Comparison of ENCODE assay signal across 1 cellular context in the genomic region with DNA sequence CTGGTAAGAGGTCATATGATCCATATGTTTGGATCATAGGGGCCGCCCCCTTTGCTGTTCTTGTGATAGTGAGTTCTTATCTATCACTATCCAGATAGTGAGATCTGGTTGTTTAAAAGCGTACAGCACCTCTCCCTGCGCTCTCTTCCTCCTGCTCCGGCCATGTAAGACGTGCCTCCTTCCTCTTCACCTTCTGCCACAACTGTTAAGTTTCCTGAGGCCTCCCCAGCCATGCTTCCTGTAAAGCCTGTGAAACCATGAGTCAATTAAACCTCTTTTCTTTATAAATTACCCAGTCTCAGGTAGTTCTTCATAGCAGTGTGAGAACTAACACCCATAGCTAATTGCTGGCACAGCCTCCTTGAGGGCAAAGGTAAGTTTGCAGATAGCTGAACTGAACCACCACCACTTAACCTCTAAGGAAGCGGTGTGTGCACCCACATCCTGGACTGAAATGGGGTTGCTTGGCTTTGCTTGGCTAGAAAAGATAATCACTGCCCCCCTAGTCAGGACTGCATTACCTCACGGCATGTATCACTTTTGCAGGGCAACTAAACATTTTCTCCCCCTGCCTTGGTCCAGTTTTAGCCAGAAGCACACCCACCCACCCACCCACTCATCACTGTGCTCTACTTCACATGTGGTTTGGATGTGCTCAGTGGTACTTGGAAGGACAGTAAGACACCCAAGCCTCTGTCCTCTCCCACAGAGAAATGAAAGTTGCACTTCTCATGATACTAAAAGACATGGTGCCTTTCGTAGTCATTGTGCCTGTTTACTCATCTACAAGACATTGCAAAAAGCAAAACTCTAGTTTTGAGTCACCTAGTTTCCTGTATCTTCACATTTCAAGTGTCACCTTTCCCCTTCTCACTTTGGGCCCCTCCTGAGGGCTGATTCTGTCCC.
TF ChIP-seq lines count a peak whose summit lies in the region.

No MANE protein-coding gene starts in this region.

TF ChIP-seq in HepG2, 621 proteins besides CTCF, POLR2A, EP300 and RAD21:
- TF ChIP-seq, protein P1, sequence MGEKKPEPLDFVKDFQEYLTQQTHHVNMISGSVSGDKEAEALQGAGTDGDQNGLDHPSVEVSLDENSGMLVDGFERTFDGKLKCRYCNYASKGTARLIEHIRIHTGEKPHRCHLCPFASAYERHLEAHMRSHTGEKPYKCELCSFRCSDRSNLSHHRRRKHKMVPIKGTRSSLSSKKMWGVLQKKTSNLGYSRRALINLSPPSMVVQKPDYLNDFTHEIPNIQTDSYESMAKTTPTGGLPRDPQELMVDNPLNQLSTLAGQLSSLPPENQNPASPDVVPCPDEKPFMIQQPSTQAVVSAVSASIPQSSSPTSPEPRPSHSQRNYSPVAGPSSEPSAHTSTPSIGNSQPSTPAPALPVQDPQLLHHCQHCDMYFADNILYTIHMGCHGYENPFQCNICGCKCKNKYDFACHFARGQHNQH (CRISPR knock-in tag; IDR thresholded peaks at IDR 0.05): no peak
- TF ChIP-seq, protein P2, sequence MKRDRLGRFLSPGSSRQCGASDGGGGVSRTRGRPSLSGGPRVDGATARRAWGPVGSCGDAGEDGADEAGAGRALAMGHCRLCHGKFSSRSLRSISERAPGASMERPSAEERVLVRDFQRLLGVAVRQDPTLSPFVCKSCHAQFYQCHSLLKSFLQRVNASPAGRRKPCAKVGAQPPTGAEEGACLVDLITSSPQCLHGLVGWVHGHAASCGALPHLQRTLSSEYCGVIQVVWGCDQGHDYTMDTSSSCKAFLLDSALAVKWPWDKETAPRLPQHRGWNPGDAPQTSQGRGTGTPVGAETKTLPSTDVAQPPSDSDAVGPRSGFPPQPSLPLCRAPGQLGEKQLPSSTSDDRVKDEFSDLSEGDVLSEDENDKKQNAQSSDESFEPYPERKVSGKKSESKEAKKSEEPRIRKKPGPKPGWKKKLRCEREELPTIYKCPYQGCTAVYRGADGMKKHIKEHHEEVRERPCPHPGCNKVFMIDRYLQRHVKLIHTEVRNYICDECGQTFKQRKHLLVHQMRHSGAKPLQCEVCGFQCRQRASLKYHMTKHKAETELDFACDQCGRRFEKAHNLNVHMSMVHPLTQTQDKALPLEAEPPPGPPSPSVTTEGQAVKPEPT (CRISPR knock-in tag; IDR thresholded peaks at IDR 0.05; ENCODE audit: low read depth): no peak
- TF ChIP-seq, protein P3, sequence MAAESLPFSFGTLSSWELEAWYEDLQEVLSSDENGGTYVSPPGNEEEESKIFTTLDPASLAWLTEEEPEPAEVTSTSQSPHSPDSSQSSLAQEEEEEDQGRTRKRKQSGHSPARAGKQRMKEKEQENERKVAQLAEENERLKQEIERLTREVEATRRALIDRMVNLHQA (CRISPR knock-in tag; IDR thresholded peaks at IDR 0.05): no peak
- TF ChIP-seq, protein P4, sequence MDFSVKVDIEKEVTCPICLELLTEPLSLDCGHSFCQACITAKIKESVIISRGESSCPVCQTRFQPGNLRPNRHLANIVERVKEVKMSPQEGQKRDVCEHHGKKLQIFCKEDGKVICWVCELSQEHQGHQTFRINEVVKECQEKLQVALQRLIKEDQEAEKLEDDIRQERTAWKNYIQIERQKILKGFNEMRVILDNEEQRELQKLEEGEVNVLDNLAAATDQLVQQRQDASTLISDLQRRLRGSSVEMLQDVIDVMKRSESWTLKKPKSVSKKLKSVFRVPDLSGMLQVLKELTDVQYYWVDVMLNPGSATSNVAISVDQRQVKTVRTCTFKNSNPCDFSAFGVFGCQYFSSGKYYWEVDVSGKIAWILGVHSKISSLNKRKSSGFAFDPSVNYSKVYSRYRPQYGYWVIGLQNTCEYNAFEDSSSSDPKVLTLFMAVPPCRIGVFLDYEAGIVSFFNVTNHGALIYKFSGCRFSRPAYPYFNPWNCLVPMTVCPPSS (IDR thresholded peaks at IDR 0.05): no peak
- no peak for TF ChIP-seq RELA (CRISPR knock-in tag; IDR thresholded peaks at IDR 0.05)
- no peak for TF ChIP-seq ZNF431 (CRISPR knock-in tag; IDR thresholded peaks at IDR 0.05; ENCODE audit: borderline replicate concordance, low read depth)
- no peak for TF ChIP-seq ZNF780A (CRISPR knock-in tag; IDR thresholded peaks at IDR 0.05)
- TF ChIP-seq NR2C2 (CRISPR knock-in tag; IDR thresholded peaks at IDR 0.05; ENCODE audit: borderline replicate concordance): no peak
- TF ChIP-seq TAF15 (IDR thresholded peaks at IDR 0.05; ENCODE audit: low read depth, low read length, poor library complexity, severe bottlenecking): no peak
- no peak for TF ChIP-seq ETV5 (CRISPR knock-in tag; IDR thresholded peaks at IDR 0.05; ENCODE audit: borderline replicate concordance)
- no peak for TF ChIP-seq SAP130 (CRISPR knock-in tag; IDR thresholded peaks at IDR 0.05; ENCODE audit: low read depth)
- TF ChIP-seq NRL (CRISPR knock-in tag; IDR thresholded peaks at IDR 0.05; ENCODE audit: borderline replicate concordance): no peak
- no peak for TF ChIP-seq PHF8 (CRISPR knock-in tag; IDR thresholded peaks at IDR 0.05)
- TF ChIP-seq, protein P5, sequence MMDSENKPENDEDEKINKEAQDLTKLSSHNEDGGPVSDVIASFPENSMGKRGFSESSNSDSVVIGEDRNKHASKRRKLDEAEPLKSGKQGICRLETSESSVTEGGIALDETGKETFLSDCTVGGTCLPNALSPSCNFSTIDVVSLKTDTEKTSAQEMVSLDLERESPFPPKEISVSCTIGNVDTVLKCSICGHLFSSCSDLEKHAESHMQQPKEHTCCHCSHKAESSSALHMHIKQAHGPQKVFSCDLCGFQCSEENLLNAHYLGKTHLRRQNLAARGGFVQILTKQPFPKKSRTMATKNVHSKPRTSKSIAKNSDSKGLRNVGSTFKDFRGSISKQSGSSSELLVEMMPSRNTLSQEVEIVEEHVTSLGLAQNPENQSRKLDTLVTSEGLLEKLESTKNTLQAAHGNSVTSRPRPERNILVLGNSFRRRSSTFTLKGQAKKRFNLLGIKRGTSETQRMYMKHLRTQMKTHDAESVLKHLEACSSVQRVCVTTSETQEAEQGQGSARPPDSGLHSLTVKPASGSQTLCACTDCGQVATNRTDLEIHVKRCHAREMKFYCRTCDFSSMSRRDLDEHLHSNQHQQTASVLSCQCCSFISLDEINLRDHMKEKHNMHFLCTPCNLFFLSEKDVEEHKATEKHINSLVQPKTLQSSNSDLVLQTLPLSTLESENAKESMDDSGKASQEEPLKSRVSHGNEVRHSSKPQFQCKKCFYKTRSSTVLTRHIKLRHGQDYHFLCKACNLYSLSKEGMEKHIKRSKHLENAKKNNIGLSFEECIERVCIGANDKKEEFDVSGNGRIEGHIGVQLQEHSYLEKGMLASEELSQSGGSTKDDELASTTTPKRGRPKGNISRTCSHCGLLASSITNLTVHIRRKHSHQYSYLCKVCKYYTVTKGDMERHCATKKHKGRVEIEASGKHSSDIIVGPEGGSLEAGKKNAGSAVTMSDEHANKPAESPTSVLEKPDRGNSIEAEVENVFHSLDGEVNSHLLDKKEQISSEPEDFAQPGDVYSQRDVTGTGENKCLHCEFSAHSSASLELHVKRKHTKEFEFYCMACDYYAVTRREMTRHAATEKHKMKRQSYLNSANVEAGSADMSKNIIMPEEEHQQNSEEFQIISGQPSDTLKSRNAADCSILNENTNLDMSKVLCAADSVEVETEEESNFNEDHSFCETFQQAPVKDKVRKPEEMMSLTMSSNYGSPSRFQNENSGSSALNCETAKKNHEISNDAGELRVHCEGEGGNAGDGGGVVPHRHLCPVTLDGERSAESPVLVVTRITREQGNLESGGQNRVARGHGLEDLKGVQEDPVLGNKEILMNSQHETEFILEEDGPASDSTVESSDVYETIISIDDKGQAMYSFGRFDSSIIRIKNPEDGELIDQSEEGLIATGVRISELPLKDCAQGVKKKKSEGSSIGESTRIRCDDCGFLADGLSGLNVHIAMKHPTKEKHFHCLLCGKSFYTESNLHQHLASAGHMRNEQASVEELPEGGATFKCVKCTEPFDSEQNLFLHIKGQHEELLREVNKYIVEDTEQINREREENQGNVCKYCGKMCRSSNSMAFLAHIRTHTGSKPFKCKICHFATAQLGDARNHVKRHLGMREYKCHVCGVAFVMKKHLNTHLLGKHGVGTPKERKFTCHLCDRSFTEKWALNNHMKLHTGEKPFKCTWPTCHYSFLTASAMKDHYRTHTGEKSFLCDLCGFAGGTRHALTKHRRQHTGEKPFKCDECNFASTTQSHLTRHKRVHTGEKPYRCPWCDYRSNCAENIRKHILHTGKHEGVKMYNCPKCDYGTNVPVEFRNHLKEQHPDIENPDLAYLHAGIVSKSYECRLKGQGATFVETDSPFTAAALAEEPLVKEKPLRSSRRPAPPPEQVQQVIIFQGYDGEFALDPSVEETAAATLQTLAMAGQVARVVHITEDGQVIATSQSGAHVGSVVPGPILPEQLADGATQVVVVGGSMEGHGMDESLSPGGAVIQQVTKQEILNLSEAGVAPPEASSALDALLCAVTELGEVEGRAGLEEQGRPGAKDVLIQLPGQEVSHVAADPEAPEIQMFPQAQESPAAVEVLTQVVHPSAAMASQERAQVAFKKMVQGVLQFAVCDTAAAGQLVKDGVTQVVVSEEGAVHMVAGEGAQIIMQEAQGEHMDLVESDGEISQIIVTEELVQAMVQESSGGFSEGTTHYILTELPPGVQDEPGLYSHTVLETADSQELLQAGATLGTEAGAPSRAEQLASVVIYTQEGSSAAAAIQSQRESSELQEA (CRISPR knock-in tag; IDR thresholded peaks at IDR 0.05; ENCODE audit: not compliant biosample characterization): no peak
